Comparison of ENCODE assay signal across 8 cellular contexts in genomic region chr6:27890351-27891299, GRCh38. TPM values are rescaled to one million over a fixed set of nuclear protein-coding genes. Genes with fewer than 3 reads are reported as not detected.
DNase-seq lines count a peak whose midpoint lies in the region; ATAC-seq, FAIRE-seq and TF ChIP-seq lines count a peak whose summit lies in the region.

No MANE protein-coding gene starts in this region.

- peak overlapping the region; percentile 80 for H3K4me2 ChIP-seq in H9 (ENCODE audit: insufficient read depth, insufficient read length, low read length)
- peak overlapping the region; percentile 91 for H3K4me2 ChIP-seq in MM.1S (ENCODE audit: low read depth, low read length)
- peak overlapping the region; percentile 59; the same call in 1 of the 2 replicates for H3K4me2 ChIP-seq in HepG2 (ENCODE audit: low read depth, low read length)

- H3K79me1 ChIP-seq in H9 (ENCODE audit: insufficient read depth, low read depth, low read length, poor library complexity, severe bottlenecking), result no peaks in the 10 kb centered on the region

- peaks cover 0 to 3% of the 10 kb centered on the region in 2 experiments; a peak in 1 of 5 replicates for H3K9me3 Mint-ChIP-seq in H9
- no peaks in the 10 kb centered on the region for H3K9me3 Mint-ChIP-seq in WTC11

- H3K9me2 ChIP-seq in MM.1S (replicated peaks; ENCODE audit: insufficient read depth, low read length), result no peaks in the 10 kb centered on the region

- H4K8ac ChIP-seq in H9 (replicated peaks; ENCODE audit: insufficient read length, low read depth, low read length), result no peak overlapping the region

- H2AFZ ChIP-seq in H9 (ENCODE audit: low read length), result no peak overlapping the region
- H2AFZ ChIP-seq in MM.1S (ENCODE audit: low read length), result 0 out of 2 replicates have a peak overlapping the region, but pooled peaks have one; percentile 35
- no peak overlapping the region for H2AFZ ChIP-seq in HepG2 (ENCODE audit: low read length)

- POLR2A ChIA-PET in WTC11 (lab: Charles Lee) (interaction anchor here (0.6 to 3.8 kb wide), 60 partner anchors 9 to 1869 kb away, joined by 3 to 693 read pairs (median 6); partner anchors contain the start of gene ZSCAN31), HepG2 (lab: Yijun Ruan, JAX) (interaction anchor here (0.7 to 1.2 kb wide), 4 partner anchors 46 to 1691 kb away, joined by 3 to 5 read pairs (median 3); a partner anchor contains a TSS)

- H3K23ac ChIP-seq in H9 (ENCODE audit: insufficient read length, low read depth, low read length), result no peak overlapping the region

- no peaks in the 10 kb centered on the region for H3K79me2 ChIP-seq in H9 (ENCODE audit: insufficient read depth, low read length)
- no peaks in the 10 kb centered on the region for H3K79me2 ChIP-seq in MM.1S (ENCODE audit: low read length)
- H3K79me2 ChIP-seq in HepG2 (ENCODE audit: insufficient read depth, low read length), result no peaks in the 10 kb centered on the region

- H4K5ac ChIP-seq in H9 (ENCODE audit: insufficient read length, low read depth, low read length), result no peak overlapping the region

- TF ChIP-seq RAD21 in HepG2 (CRISPR knock-in tag; IDR thresholded peaks at IDR 0.05), result no peak

- intact Hi-C loops in HepG2 (cut with micrococcal nuclease; ENCODE audit: unreplicated experiment), result loop anchor here (5.0 to 10.0 kb wide), 2 partner anchors 697 to 1696 kb away; a partner anchor contains a TSS

- no CpG with 5 or more reads among the region's 57 CpGs for WGBS in H9 (ENCODE audit: extremely low coverage, insufficient read length, low lambda C conversion rate)
- WGBS in HepG2 (ENCODE audit: low lambda C conversion rate), result 96% methylated on average over 57 of the region's 57 CpGs

- TF ChIP-seq CTCF in H9 (conservative IDR thresholded peaks at IDR 0.05) (no peak), MM.1S (IDR thresholded peaks at IDR 0.05; ENCODE audit: low read length) (no peak), WTC11 (IDR thresholded peaks at IDR 0.05) (no peak), HepG2 (CRISPR knock-in tag; IDR thresholded peaks at IDR 0.05) (no peak)

- H3F3A ChIP-seq in MM.1S (ENCODE audit: insufficient read depth, low read length), result peaks cover 57% of the 10 kb centered on the region

- no peak for TF ChIP-seq EP300 in HepG2 (IDR thresholded peaks at IDR 0.05; ENCODE audit: low read depth in 2 of 2, low read length in 2 of 2)
- no peak for TF ChIP-seq EP300 in HepG2 (CRISPR knock-in tag; IDR thresholded peaks at IDR 0.05; ENCODE audit: borderline replicate concordance)

- H3K18ac ChIP-seq in H9 (ENCODE audit: insufficient read length, low read depth, low read length), result peak overlapping the region; percentile 49

- TF ChIP-seq POLR2A in GM10847 (IDR thresholded peaks at IDR 0.05; ENCODE audit: extremely low read depth, insufficient read length), result peak; percentile 100
- TF ChIP-seq POLR2A in HepG2 (IDR thresholded peaks at IDR 0.05; ENCODE audit: insufficient read depth in 1 of 2, low read depth in 2 of 2, low read length in 2 of 2), result no peak

- in situ Hi-C loops in HepG2 (cut with HindIII; ENCODE audit: extremely low pct_ligation_motif_present, low pct_unique_long_range_greater_than_20kb), result loop anchor here (5.0 to 10.0 kb wide), 2 partner anchors 53 to 376 kb away; a partner anchor contains a TSS

- no peaks in the 10 kb centered on the region for H3K27me3 ChIP-seq in H9 (ENCODE audit: insufficient read depth, low read length)
- no peaks in the 10 kb centered on the region for H3K27me3 ChIP-seq in MM.1S (replicated peaks; ENCODE audit: insufficient read depth, low read length)
- H3K27me3 ChIP-seq in HepG2 (ENCODE audit: control insufficient read depth in 1 of 2, insufficient read depth in 2 of 2, low read length in 2 of 2), result no peaks in the 10 kb centered on the region; a peak in 1 of 5 replicates

- no peak overlapping the region for H3K4ac ChIP-seq in H9 (ENCODE audit: low read depth, low read length)

- H3K4me1 ChIP-seq in H9 (ENCODE audit: insufficient read depth, low read length) (peaks cover 5% of the 10 kb centered on the region), MM.1S (ENCODE audit: low read length) (peaks cover 9% of the 10 kb centered on the region), HepG2 (ENCODE audit: insufficient read depth, low read length) (peaks cover 40% of the 10 kb centered on the region)

- peaks cover 0 to 4% (median 3%) of the 10 kb centered on the region in 3 experiments; a peak in 3 of 7 replicates for H3K36me3 Mint-ChIP-seq in H9 (ENCODE audit: insufficient read depth in 1 of 3, low read depth in 3 of 3)
- peaks cover 8% of the 10 kb centered on the region for H3K36me3 Mint-ChIP-seq in WTC11

- H3K9ac ChIP-seq in H9 (ENCODE audit: extremely low read depth, insufficient read length, low read length) (peak overlapping the region; percentile 99), MM.1S (ENCODE audit: low read length) (peak overlapping the region; percentile 91), HepG2 (ENCODE audit: insufficient read depth, low read depth, low read length) (no peak overlapping the region)

- no TSS peak for BruUV-seq in HepG2 (replicated peaks; lab: Mats Ljungman, UMichigan)

- H4K20me1 ChIP-seq in H9 (ENCODE audit: control insufficient read depth, insufficient read depth, insufficient read length) (no peaks in the 10 kb centered on the region), MM.1S (ENCODE audit: insufficient read depth, low read length) (no peaks in the 10 kb centered on the region), HepG2 (ENCODE audit: insufficient read depth, low read length) (no peaks in the 10 kb centered on the region)

- H3K27ac Mint-ChIP-seq in H9 (peak overlapping the region; percentile 99 to 100 (median 99)), WTC11 (peak overlapping the region; percentile 99)

- H3K4me1 Mint-ChIP-seq in H9, result peaks cover 29 to 35% of the 10 kb centered on the region in 2 experiments
- H3K4me1 Mint-ChIP-seq in WTC11, result peaks cover 33% of the 10 kb centered on the region

- H2BK5ac ChIP-seq in H9 (ENCODE audit: insufficient read length, low read length), result no peak overlapping the region

- no peak overlapping the region for H2BK12ac ChIP-seq in H9 (ENCODE audit: insufficient read length, low read depth, low read length)

- H3K36me3 ChIP-seq in MM.1S (replicated peaks; ENCODE audit: insufficient read depth, low read length) (no peaks in the 10 kb centered on the region), HepG2 (replicated peaks in 1 of 2; ENCODE audit: control insufficient read depth in 1 of 2, insufficient read depth in 2 of 2, low read length in 2 of 2) (no peaks in the 10 kb centered on the region)

- DNase-seq in H9 (peak; percentile 86), MM.1S (peak; percentile 97), WTC11 (ENCODE audit: low spot score) (peak; percentile 74), cerebellum (ENCODE audit: low spot score) (peak; percentile 28), HepG2 (ENCODE audit: low spot score) (no peak), putamen (ENCODE audit: low spot score) (no peak)
- peak; percentile 82 for DNase-seq in stimulated activated CD8-positive, alpha-beta memory T cell treated with anti-CD3 and anti-CD28 coated beads, Interleukin-4, amount 100 ng/mL, for 48 hours

- H4K91ac ChIP-seq in H9 (ENCODE audit: insufficient read length, low read depth, low read length), result no peak overlapping the region

- H2BK15ac ChIP-seq in H9 (ENCODE audit: low read depth, low read length), result no peak overlapping the region

- ATAC-seq in WTC11 (peak; percentile 44), HepG2 (no peak)

- H3K4me3 ChIP-seq in MM.1S (ENCODE audit: low read length), result peak overlapping the region; percentile 78
- no peak overlapping the region for H3K4me3 ChIP-seq in HepG2 (replicated peaks in 1 of 3; ENCODE audit: insufficient read depth in 1 of 3, low read depth in 2 of 3, low read length in 3 of 3)

- H3K27ac ChIP-seq in H9 (ENCODE audit: insufficient read length, low read depth, low read length), result peak overlapping the region; percentile 81
- peak overlapping the region; percentile 98 for H3K27ac ChIP-seq in MM.1S (ENCODE audit: low read length)
- H3K27ac ChIP-seq in HepG2 (ENCODE audit: extremely low read length, insufficient read depth, low read length), result no peak overlapping the region

- H3K14ac ChIP-seq in H9 (ENCODE audit: insufficient read depth, low read length), result peak overlapping the region; percentile 93

- no peak overlapping the region for H2BK20ac ChIP-seq in H9 (ENCODE audit: low read depth, low read length, poor library complexity, severe bottlenecking)

- peaks cover 9% of the 10 kb centered on the region; the same call in 1 of the 2 replicates for H3K27me3 Mint-ChIP-seq in H9 (ENCODE audit: low read depth)
- H3K27me3 Mint-ChIP-seq in WTC11 (ENCODE audit: low read depth), result no peaks in the 10 kb centered on the region; the same call in 1 of the 2 replicates

- no peak overlapping the region for H3K56ac ChIP-seq in H9 (ENCODE audit: insufficient read length, low read depth, low read length)

- H3K9me3 ChIP-seq in H9 (ENCODE audit: control insufficient read depth, low read depth, low read length), result no peaks in the 10 kb centered on the region
- H3K9me3 ChIP-seq in MM.1S (replicated peaks; ENCODE audit: insufficient read depth, low read length), result no peaks in the 10 kb centered on the region
- no peaks in the 10 kb centered on the region for H3K9me3 ChIP-seq in HepG2 (ENCODE audit: low read length)

- peaks cover 19% of the 10 kb centered on the region for H3K23me2 ChIP-seq in H9 (ENCODE audit: insufficient read length, low read depth, low read length, poor library complexity, severe bottlenecking)

- CTCF ChIA-PET in WTC11 (lab: Charles Lee), result interaction anchor here (0.7 to 3.5 kb wide), 4 partner anchors 19 to 676 kb away, joined by 4 to 17 read pairs (median 9); a partner anchor contains a TSS
- CTCF ChIA-PET in HepG2 (lab: Yijun Ruan, JAX; ENCODE audit: low intra/inter-chr PET ratio, low total read pairs), result no interaction called here

- FAIRE-seq in HepG2 (lab: Jason Lieb, UNC), result no peak

- H2AK5ac ChIP-seq in H9 (ENCODE audit: insufficient read length, low read length), result no peak overlapping the region

- no peak overlapping the region for H3T11ph ChIP-seq in H9 (ENCODE audit: low read length)

- no peak overlapping the region for H2BK120ac ChIP-seq in H9 (ENCODE audit: low read depth, low read length, poor library complexity, severe bottlenecking)

- H3K4me3 Mint-ChIP-seq in H9, result no peak overlapping the region
- no peak overlapping the region for H3K4me3 Mint-ChIP-seq in WTC11

RNA-seq across cellular contexts. Expression of gene OR2B2, which starts 21.6 kb away (rescaled TPM):
- total RNA-seq in H9 (2021) (not detected in 2 replicates), WTC11 (2021) (not detected in 3 replicates), cerebellum (not detected), HepG2 (2016; rRNA removed; fragmentation: Illumina TruSeq; extraction: Trizol) (not detected in 2 replicates)
- total RNA-seq in HepG2 (2016; cell fraction: cytosol; rRNA removed; fragmentation: Illumina TruSeq; extraction: Trizol; ENCODE audit: low read depth), result not detected in 2 replicates
- total RNA-seq in HepG2 (2016; cell fraction: insoluble cytoplasmic fraction; rRNA removed; fragmentation: Illumina TruSeq; extraction: Trizol), result not detected in 2 replicates
- not detected in 2 replicates for total RNA-seq in HepG2 (2016; cell fraction: membrane; rRNA removed; fragmentation: Illumina TruSeq; extraction: Trizol)
- not detected in 2 replicates for total RNA-seq in HepG2 (2016; cell fraction: nucleus; rRNA removed; fragmentation: Illumina TruSeq; extraction: Trizol)
- not detected in 2 replicates for polyA plus RNA-seq in HepG2 (2011; rRNA removed)
- polyA plus RNA-seq in HepG2 (2011; cell fraction: cytosol; rRNA removed), result not detected in 2 replicates
- polyA plus RNA-seq in HepG2 (2011; cell fraction: nucleus; rRNA removed), result not detected in 2 replicates
- not detected in 2 replicates for polyA plus RNA-seq in HepG2 (2012)
- polyA plus RNA-seq in HepG2 (2016; cell fraction: cytosol; fragmentation: Illumina TruSeq; extraction: Trizol; ENCODE audit: low read depth), result not detected in 2 replicates
- polyA plus RNA-seq in HepG2 (2016; cell fraction: insoluble cytoplasmic fraction; fragmentation: Illumina TruSeq; extraction: Trizol; ENCODE audit: low read depth), result not detected in 2 replicates
- not detected in 2 replicates for polyA plus RNA-seq in HepG2 (2016; cell fraction: membrane; fragmentation: Illumina TruSeq; extraction: Trizol; ENCODE audit: low read depth)
- not detected in 2 replicates for polyA plus RNA-seq in HepG2 (2016; cell fraction: nucleus; fragmentation: Illumina TruSeq; extraction: Trizol; ENCODE audit: insufficient read depth, low read depth)
- polyA minus RNA-seq in HepG2 (2011; rRNA and poly(A)+ RNA removed; ENCODE audit: low replicate concordance), result not detected in 2 replicates
- not detected in 2 replicates for polyA minus RNA-seq in HepG2 (2011; cell fraction: cytosol; rRNA and poly(A)+ RNA removed)
- not detected in 2 replicates for polyA minus RNA-seq in HepG2 (2011; cell fraction: nucleus; rRNA and poly(A)+ RNA removed)

Comparison
In these comparisons a context has a peak if more than half of its experiments do, and no peak if none do; other contexts are left out.
1. DNase-seq: peak in H9 (single experiment), MM.1S (single experiment), WTC11 (single experiment), cerebellum (single experiment) and stimulated activated CD8-positive, alpha-beta memory T cell treated with anti-CD3 and anti-CD28 coated beads, Interleukin-4, amount 100 ng/mL, for 48 hours (single experiment); none in HepG2 (single experiment) and putamen (single experiment).
2. Peak in every context shown above with its lines, with median percentiles within 50 percentile points of each other: H3K4me2 ChIP-seq.